ENCODE assay signal across 8 cellular contexts in the genomic region with DNA sequence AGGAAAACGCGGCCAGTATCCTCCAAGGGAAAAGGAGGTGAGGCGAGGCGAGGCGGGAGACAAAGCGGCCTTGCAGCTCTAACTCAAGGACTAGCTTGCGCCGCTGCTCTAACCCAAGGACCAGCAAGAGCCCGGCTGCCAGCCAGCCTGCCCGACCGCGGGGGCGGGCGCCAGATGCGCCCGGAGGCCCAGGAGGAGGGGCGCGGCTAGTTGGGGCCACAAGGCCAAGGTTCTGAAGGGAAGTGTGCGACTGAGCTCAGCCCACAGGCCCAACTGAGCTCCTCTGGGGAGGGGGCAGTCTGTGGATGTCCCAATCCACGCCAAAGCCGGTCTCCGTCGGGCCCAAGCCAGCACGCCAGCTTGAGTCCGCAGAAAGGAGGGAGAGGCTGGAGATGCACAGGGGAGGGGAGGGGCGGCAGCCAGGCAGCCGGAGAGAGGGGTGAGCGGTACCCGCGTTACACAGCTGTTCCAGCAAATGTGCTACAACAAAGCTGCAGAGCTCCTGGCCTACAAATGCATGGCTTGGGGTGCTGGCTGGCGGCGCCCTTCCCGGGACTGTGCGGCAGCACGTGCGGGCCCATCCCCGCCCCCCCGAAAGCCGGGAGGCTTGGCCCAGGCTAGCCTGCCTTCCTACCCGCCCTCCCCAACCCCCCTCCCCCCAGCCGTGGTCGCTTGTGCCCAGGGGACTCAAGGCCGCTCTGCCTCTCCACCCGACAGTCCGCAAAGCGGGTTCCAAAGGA. TPM values are rescaled to one million over a fixed set of nuclear protein-coding genes. Genes with fewer than 3 reads are reported as not detected.
DNase-seq lines count a peak whose midpoint lies in the region; ATAC-seq and TF ChIP-seq lines count a peak whose summit lies in the region.

No MANE protein-coding gene starts in this region.

- peak; percentile 21 for DNase-seq in activated gamma-delta T cell (lab: John Stamatoyannopoulos, UW)
- no peak for DNase-seq in activated gamma-delta T cell treated with Interleukin-2 at 50 U/mL for 16 hours
- peak; percentile 57 for DNase-seq in OCI-M1 (lab: John Stamatoyannopoulos, UW)
- DNase-seq in astrocyte of the spinal cord (ENCODE audit: low read depth, low spot score), result peak; percentile 30
- peak; percentile 71 for DNase-seq in sigmoid colon

- H3K4me3 ChIP-seq in astrocyte of the spinal cord (ENCODE audit: low read depth, low read length), result peak overlapping the region; percentile 50
- H3K4me3 ChIP-seq in iPS-11a (ENCODE audit: low read depth, low read length), result peak overlapping the region; percentile 50
- H3K4me3 ChIP-seq in sigmoid colon, result peak overlapping the region; percentile 53 to 72 (median 68)

- H3K27ac ChIP-seq in sigmoid colon, result peak overlapping the region; percentile 90 to 94 (median 93)

- WGBS in sigmoid colon, 2 donors, result 1 to 2% methylated on average over 45 to 46 of the region's 46 CpGs

- TF ChIP-seq POLR2A in sigmoid colon (IDR thresholded peaks at IDR 0.05), result no peak

- no peaks in the 10 kb centered on the region for H3K36me3 ChIP-seq in sigmoid colon

- no peaks in the 10 kb centered on the region for H3K27me3 ChIP-seq in sigmoid colon

- ATAC-seq in HG02943 (IDR thresholded peaks at IDR 0.05; ENCODE audit: low read depth, unreplicated experiment), result peak; percentile 14
- no peak for ATAC-seq in GM18870 (IDR thresholded peaks at IDR 0.05; ENCODE audit: unreplicated experiment)

- in situ Hi-C loops in astrocyte of the spinal cord (cut with HindIII; ENCODE audit: low sequenced_read_pairs), result no loop called here

- TF ChIP-seq CTCF in astrocyte of the spinal cord (IDR thresholded peaks at IDR 0.05; ENCODE audit: low read depth, low read length), result no peak
- TF ChIP-seq CTCF in sigmoid colon (IDR thresholded peaks at IDR 0.05), result no peak

- TF ChIP-seq EP300 in sigmoid colon (IDR thresholded peaks at IDR 0.05), result no peak

- no peaks in the 10 kb centered on the region for H3K9me3 ChIP-seq in sigmoid colon

- intact Hi-C loops in sigmoid colon (cut with DNase I), result loop anchor here (5.0 to 10.0 kb wide), 4 partner anchors 110 to 1327 kb away; partner anchors contain the start of gene LAS1L

- peaks cover 0 to 35% (median 23%) of the 10 kb centered on the region in 4 donors for H3K4me1 ChIP-seq in sigmoid colon

RNA-seq across cellular contexts. Expression of gene AMER1, which starts 0.6 kb away (rescaled TPM):
- 1 to 10 TPM; 4.3 to 7.5 (median 6.1) TPM for total RNA-seq in sigmoid colon
- 1 to 10 TPM; 1.2 to 3.0 (median 2.5) TPM for polyA plus RNA-seq in sigmoid colon

RNA-seq across cellular contexts. Expression of gene ASB12, which starts 25.5 kb away (rescaled TPM):
- total RNA-seq in sigmoid colon, result under 1 TPM in 1 of 4 donors, not detected in 3; 0.36 TPM
- 1 to 10 TPM in 1 of 3 donors, under 1 TPM in 1, not detected in 1; 0.17 to 1.2 TPM for polyA plus RNA-seq in sigmoid colon
